ENCODE assay signal across 11 cellular contexts in the genomic region with DNA sequence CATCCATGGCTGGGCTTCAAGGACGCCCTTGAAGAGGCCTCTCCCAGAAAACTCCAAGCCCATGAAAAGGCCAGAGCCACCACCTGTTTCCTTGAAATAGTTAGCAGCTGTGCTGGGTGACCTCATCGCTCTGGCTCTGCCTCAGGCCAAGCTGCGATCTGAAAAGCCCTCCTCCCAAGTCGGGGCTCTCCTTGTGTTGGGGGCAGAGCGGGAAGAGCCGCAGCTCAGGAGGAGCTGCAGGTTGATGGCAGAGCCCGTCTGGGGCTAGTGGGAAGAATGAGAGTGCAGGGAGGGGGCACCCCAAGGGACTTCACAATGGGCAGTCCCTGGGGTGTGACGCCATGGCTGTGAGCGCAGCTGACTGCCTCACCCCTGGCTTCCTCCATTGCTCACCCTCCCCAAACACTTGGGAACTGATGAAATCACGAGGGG. TPM values are rescaled to one million over a fixed set of nuclear protein-coding genes. Genes with fewer than 3 reads are reported as not detected.
DNase-seq lines count a peak whose midpoint lies in the region; ATAC-seq, FAIRE-seq and TF ChIP-seq lines count a peak whose summit lies in the region.
"Had no signal": no experiment of that assay in that cellular context is flagged by ENCODE, and none has a peak within 500 bp of the region (broad histone marks: within the 10 kb centered on the region; RNA-seq: fewer than 3 reads in every experiment).

No MANE protein-coding gene starts in this region.

- TF ChIP-seq POLR2A in GM12892 (IDR thresholded peaks at IDR 0.05; ENCODE audit: low read depth, low read length), result no peak

- H3K36me3 ChIP-seq in BLaER1, result no peaks in the 10 kb centered on the region
- no peaks in the 10 kb centered on the region for H3K36me3 ChIP-seq in mesendoderm (ENCODE audit: control insufficient read depth, insufficient read depth, low read length)
- H3K36me3 ChIP-seq: tibial nerve had no signal

- H2BK15ac ChIP-seq in mesendoderm (replicated peaks; ENCODE audit: low read depth), result no peak overlapping the region

- H4K8ac ChIP-seq in mesendoderm (ENCODE audit: low read depth, low read length), result no peak overlapping the region

- H3K9ac ChIP-seq in BLaER1 (no peak overlapping the region), mesendoderm (ENCODE audit: low read length) (no peak overlapping the region)

- no peak for TF ChIP-seq CTCF in Calu3 (IDR thresholded peaks at IDR 0.05; ENCODE audit: unreplicated experiment)

- no peak overlapping the region for H3K27ac ChIP-seq in BLaER1
- no peak overlapping the region for H3K27ac ChIP-seq in mesendoderm (ENCODE audit: low read depth, low read length)

- no peaks in the 10 kb centered on the region for H3K79me1 ChIP-seq in mesendoderm (ENCODE audit: low read length)

- H3K36me3 Mint-ChIP-seq in Calu3 (ENCODE audit: insufficient read depth, unreplicated experiment), result no peaks in the 10 kb centered on the region

- H3K4ac ChIP-seq in mesendoderm (ENCODE audit: low read depth, low read length), result no peak overlapping the region

- no peaks in the 10 kb centered on the region for H3K27me3 Mint-ChIP-seq in Calu3 (ENCODE audit: unreplicated experiment)

- H3K4me3 Mint-ChIP-seq in Calu3 (ENCODE audit: low read depth, unreplicated experiment), result no peak overlapping the region

- WGBS in mesendoderm (ENCODE audit: extremely low coverage, insufficient coverage, low lambda C conversion rate), result no CpG with 5 or more reads among the region's 10 CpGs

- no peaks in the 10 kb centered on the region for H4K20me1 ChIP-seq in BLaER1

- peak; percentile 55 for DNase-seq in NCI-H1694 treated with DMSO at 0.1 percent for 48 hours (lab: John Stamatoyannopoulos, UW)
- DNase-seq in astrocyte of the hippocampus (ENCODE audit: low read depth, low spot score), result peak; percentile 35
- peak; percentile 90 for DNase-seq in mesendoderm
- no peak for DNase-seq in NCI-H2081 treated with DMSO at 0.1 percent for 48 hours (lab: John Stamatoyannopoulos, UW)
- DNase-seq in Calu3, result no peak
- no peak for DNase-seq in GM12892 (ENCODE audit: insufficient read length)
- DNase-seq: dermis blood vessel endothelial cell had no signal

- H3K4me3 ChIP-seq in BLaER1 (no peak overlapping the region), mesendoderm (ENCODE audit: low read length) (no peak overlapping the region)
- H3K4me3 ChIP-seq: tibial nerve had no signal

- BruUV-seq in Calu3 (replicated peaks; lab: Mats Ljungman, UMichigan), result no TSS peak

- no peak overlapping the region for H3K56ac ChIP-seq in mesendoderm (ENCODE audit: low read length)

- intact Hi-C loops in Calu3 (cut with micrococcal nuclease; ENCODE audit: unreplicated experiment), result no loop called here

- H3K9me3 Mint-ChIP-seq in Calu3 (ENCODE audit: low read depth, unreplicated experiment), result no peaks in the 10 kb centered on the region

- CTCF ChIA-PET in Calu3 (lab: Charles Lee), result no interaction called here

- no peak overlapping the region for H2BK120ac ChIP-seq in mesendoderm (ENCODE audit: low read depth, low read length)

- H3K4me2 ChIP-seq in BLaER1 (peak overlapping the region; percentile 82), mesendoderm (ENCODE audit: low read length) (no peak overlapping the region)

- 0 out of 2 replicates have a peak, but pooled peaks cover 3% of the 10 kb centered on the region for H3K9me3 ChIP-seq in BLaER1
- H3K9me3 ChIP-seq: tibial nerve had no signal

- no peak overlapping the region for H4K5ac ChIP-seq in mesendoderm (ENCODE audit: low read length)

- H3K27ac Mint-ChIP-seq in Calu3 (ENCODE audit: unreplicated experiment), result no peak overlapping the region

- FAIRE-seq in GM12892 (lab: Jason Lieb, UNC), result no peak
- FAIRE-seq: TTC549 had no signal

- H3K4me1 Mint-ChIP-seq in Calu3 (ENCODE audit: low read depth, unreplicated experiment), result no peaks in the 10 kb centered on the region

- H3K79me2 ChIP-seq in mesendoderm (ENCODE audit: control insufficient read depth, insufficient read depth, low read length), result no peaks in the 10 kb centered on the region

- H3K4me1 ChIP-seq in BLaER1 (peaks cover 45% of the 10 kb centered on the region), mesendoderm (ENCODE audit: control insufficient read depth, low read depth, low read length) (no peaks in the 10 kb centered on the region)

- H3K18ac ChIP-seq in mesendoderm (ENCODE audit: low read length), result no peak overlapping the region

- H2AK5ac ChIP-seq in mesendoderm (ENCODE audit: low read length), result no peak overlapping the region

- H3K27me3 ChIP-seq in BLaER1 (no peaks in the 10 kb centered on the region), mesendoderm (ENCODE audit: insufficient read depth, low read length, poor library complexity) (no peaks in the 10 kb centered on the region)
- H3K27me3 ChIP-seq: tibial nerve had no signal

- ATAC-seq in HG03565 (IDR thresholded peaks at IDR 0.05; ENCODE audit: unreplicated experiment), result no peak

- no peak overlapping the region for H3K23ac ChIP-seq in mesendoderm (ENCODE audit: low read length)

- H2BK5ac ChIP-seq in mesendoderm (ENCODE audit: low read length), result no peak overlapping the region

RNA-seq across cellular contexts. Expression of a gene that starts 50.0 kb away (rescaled TPM):
- 11.3 TPM for polyA plus RNA-seq in mesendoderm (2013, experiment 1 of 2)
- polyA plus RNA-seq in mesendoderm (2013, experiment 2 of 2), result 11.0 TPM
- 28.2 and 39.3 TPM in 2 replicates for total RNA-seq in Calu3 (2022)
- polyA plus RNA-seq in GM12892 (2012; ENCODE audit: missing spikeins), result 0.15 TPM

Comparison
In these comparisons a context has a peak if more than half of its experiments do, and no peak if none do; other contexts are left out.
1. DNase-seq: peak in NCI-H1694 treated with DMSO at 0.1 percent for 48 hours (single experiment), astrocyte of the hippocampus (single experiment) and mesendoderm (single experiment); none in NCI-H2081 treated with DMSO at 0.1 percent for 48 hours (single experiment), Calu3 (single experiment) and GM12892 (single experiment).